8 cellular contexts compared by ENCODE assay signal in the genomic region with DNA sequence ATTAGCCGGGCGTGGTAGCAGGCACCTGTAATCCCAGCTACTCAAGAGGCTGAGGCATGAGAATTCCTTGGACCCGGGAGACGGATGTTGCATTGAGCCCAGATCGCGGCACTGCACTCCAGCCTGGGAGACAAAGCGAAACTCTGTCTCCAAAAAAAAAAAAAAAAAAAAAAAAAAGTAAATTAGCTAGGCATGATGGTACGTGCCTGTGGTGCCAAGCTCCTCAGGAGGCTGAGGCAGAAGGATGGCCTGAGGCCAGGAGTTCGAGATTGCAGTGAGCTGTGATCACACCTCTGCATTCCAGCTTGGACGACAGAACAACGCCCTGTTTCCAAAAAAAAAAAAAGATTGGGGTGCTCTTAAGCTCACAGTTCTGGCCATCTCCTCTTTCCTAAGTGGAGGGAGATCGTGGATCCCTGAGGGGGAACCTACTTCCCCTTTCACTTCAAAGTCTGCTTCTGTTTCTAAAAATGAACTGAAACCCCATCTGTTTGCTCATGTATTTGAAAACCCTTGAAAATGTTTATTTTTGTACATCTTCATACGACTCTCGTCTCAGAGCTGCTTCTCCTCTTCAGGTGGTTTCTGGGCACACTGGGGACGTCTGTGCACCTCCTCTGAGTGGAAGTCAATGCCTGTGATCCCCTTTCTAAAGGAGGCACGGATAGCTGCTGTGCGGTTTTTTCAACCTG.
DNase-seq lines count a peak whose midpoint lies in the region; ATAC-seq and FAIRE-seq lines count a peak whose summit lies in the region.

No MANE protein-coding gene starts in this region.

- DNase-seq in AML-193 (lab: John Stamatoyannopoulos, UW) (peak; percentile 55), SKM-1 treated with dmso at 0.1 percent for 144 hours (lab: John Stamatoyannopoulos, UW; ENCODE audit: unreplicated experiment) (peak; percentile 39), NCI-H774 (lab: John Stamatoyannopoulos, UW) (no peak), NCI-H2227 treated with DMSO at 0.1 percent for 48 hours (lab: John Stamatoyannopoulos, UW) (no peak), left lobe of liver (ENCODE audit: low spot score) (no peak), RCC 7860 (ENCODE audit: low spot score) (no peak)

- peak; percentile 82 for ATAC-seq in GM19043 (IDR thresholded peaks at IDR 0.05; ENCODE audit: low read depth, unreplicated experiment)
- peak; percentile 88 for ATAC-seq in HG03095 (IDR thresholded peaks at IDR 0.05; ENCODE audit: unreplicated experiment)
- no peak for ATAC-seq in left lobe of liver

- no peak for FAIRE-seq in RCC 7860 (lab: Jason Lieb, UNC)

Comparison
In these comparisons a context has a peak if more than half of its experiments do, and no peak if none do; other contexts are left out.
1. DNase-seq: peak in AML-193 (2 of 2) and SKM-1 treated with dmso at 0.1 percent for 144 hours (single experiment); none in NCI-H774 (single experiment), NCI-H2227 treated with DMSO at 0.1 percent for 48 hours (single experiment), left lobe of liver (single experiment) and RCC 7860 (single experiment).